In genomic region chr11:128948583-128948982, GRCh38 we compare ENCODE assay signal across 15 cellular contexts. TPM values are rescaled to one million over a fixed set of nuclear protein-coding genes. Genes with fewer than 3 reads are reported as not detected.
DNase-seq lines count a peak whose midpoint lies in the region; ATAC-seq and TF ChIP-seq lines count a peak whose summit lies in the region.
"Had no signal": no experiment of that assay in that cellular context is flagged by ENCODE, and none has a peak within 500 bp of the region (broad histone marks: within the 10 kb centered on the region; RNA-seq: fewer than 3 reads in every experiment).

No MANE protein-coding gene starts in this region.

- TF ChIP-seq CTCF in GM12873 (IDR thresholded peaks at IDR 0.05; ENCODE audit: insufficient read depth, low read depth, low read length, missing control alignments): peak; percentile 43
- TF ChIP-seq CTCF in cardiac fibroblast (IDR thresholded peaks at IDR 0.05; ENCODE audit: low read depth, low read length): peak; percentile 9
- TF ChIP-seq CTCF in neural cell (IDR thresholded peaks at IDR 0.05; ENCODE audit: poor library complexity, severe bottlenecking): no peak

- no peaks in the 10 kb centered on the region for H3K79me2 ChIP-seq in neural cell (replicated peaks; ENCODE audit: insufficient read depth, low read length)

- no peaks in the 10 kb centered on the region for H4K20me1 ChIP-seq in neural cell (ENCODE audit: insufficient read depth)

- TF ChIP-seq EP300 in neural cell (conservative IDR thresholded peaks at IDR 0.05; ENCODE audit: poor library complexity, severe bottlenecking): no peak

- no peaks in the 10 kb centered on the region for H3K27me3 ChIP-seq in neural cell (ENCODE audit: insufficient read depth, low read depth, low read length)

- H3K9me3 ChIP-seq in neural cell (ENCODE audit: low read length): no peaks in the 10 kb centered on the region
- H3K9me3 ChIP-seq: lower lobe of right lung, psoas muscle had no signal

- H3F3A ChIP-seq in neural cell (ENCODE audit: insufficient read depth, low read length, poor library complexity, severe bottlenecking): no peaks in the 10 kb centered on the region

- no peaks in the 10 kb centered on the region for H3K36me3 ChIP-seq in neural cell (ENCODE audit: insufficient read depth, low read length)
- H3K36me3 ChIP-seq: lower lobe of right lung had no signal

- H2AFZ ChIP-seq in neural cell (ENCODE audit: low read depth, low read length): no peak overlapping the region

- H3K27ac ChIP-seq in neural cell (ENCODE audit: low read length): no peak overlapping the region
- H3K27ac ChIP-seq: lower lobe of right lung, psoas muscle had no signal

- peak; percentile 17 for TF ChIP-seq RAD21 in neural cell (conservative IDR thresholded peaks at IDR 0.05)

- H3K4me3 ChIP-seq in cardiac fibroblast (replicated peaks in 1 of 2; ENCODE audit: low read depth in 2 of 2, low read length in 2 of 2) (no peak overlapping the region), neural cell (ENCODE audit: low read length) (no peak overlapping the region)
- H3K4me3 ChIP-seq: lower lobe of right lung, psoas muscle had no signal

- peak; percentile 24 for DNase-seq in NCI-H1092 treated with DMSO at 0.1 percent for 48 hours (lab: John Stamatoyannopoulos, UW)
- DNase-seq in cardiac fibroblast (ENCODE audit: low read depth in 2 of 2): no peak
- no peak for DNase-seq in NCI-H2227 (lab: John Stamatoyannopoulos, UW; ENCODE audit: unreplicated experiment)
- no peak for DNase-seq in SIG-M5 treated with dmso at 0.1 percent for 504 hours (lab: John Stamatoyannopoulos, UW; ENCODE audit: unreplicated experiment)
- DNase-seq in NCI-H1694 (lab: John Stamatoyannopoulos, UW): no peak
- DNase-seq: activated T-cell treated with anti-CD3 and anti-CD28 coated beads, Interleukin-2, amount 50 U/mL, for 1 hour; DMS153; foreskin fibroblast; lower lobe of right lung; psoas muscle; T1000; trophoblast cell had no signal

- no peak overlapping the region for H3K9ac ChIP-seq in neural cell (ENCODE audit: low read length)

- ATAC-seq in GM18868 (IDR thresholded peaks at IDR 0.05; ENCODE audit: unreplicated experiment): no peak
- ATAC-seq: lower lobe of right lung, psoas muscle had no signal

- H3K9me2 ChIP-seq in neural cell (ENCODE audit: insufficient read depth, low read length): no peaks in the 10 kb centered on the region

- no peak overlapping the region for H3K4me2 ChIP-seq in neural cell (ENCODE audit: low read length)

TF ChIP-seq in neural cell, 6 proteins besides CTCF, POLR2A, EP300 and RAD21:
- no peak for TF ChIP-seq SMC3 (conservative IDR thresholded peaks at IDR 0.05; ENCODE audit: poor library complexity)

RNA-seq across cellular contexts. Expression of gene TP53AIP1, which starts 5.9 kb away (rescaled TPM):
- 0.68 and 1.4 TPM in 2 replicates for polyA plus RNA-seq in neural cell
- polyA minus RNA-seq in neural cell: 0.73 and 0.81 TPM in 2 replicates

RNA-seq across cellular contexts. Expression of gene KCNJ5, which starts 57.4 kb away (rescaled TPM):
- 0.34 and 1.1 TPM in 2 replicates for polyA plus RNA-seq in neural cell
- polyA minus RNA-seq in neural cell: 0.69 and 1.2 TPM in 2 replicates
